In genomic region chr11:61332266-61332822, GRCh38 we compare ENCODE assay signal across 8 cellular contexts. TPM values are rescaled to one million over a fixed set of nuclear protein-coding genes. Genes with fewer than 3 reads are reported as not detected.
DNase-seq lines count a peak whose midpoint lies in the region; ATAC-seq and TF ChIP-seq lines count a peak whose summit lies in the region.

No MANE protein-coding gene starts in this region.

- no peaks in the 10 kb centered on the region for H3K9me3 ChIP-seq in HUES48 (ENCODE audit: control insufficient read depth, insufficient read depth, low read length)
- H3K9me3 ChIP-seq in adrenal gland (replicated peaks in 1 of 3): no peaks in the 10 kb centered on the region
- H3K9me3 ChIP-seq in iPS-18a (ENCODE audit: control insufficient read depth, low read depth, low read length): no peaks in the 10 kb centered on the region
- no peaks in the 10 kb centered on the region for H3K9me3 ChIP-seq in spleen

- peak overlapping the region; percentile 95 for H3K9ac ChIP-seq in HUES48 (ENCODE audit: low read depth, low read length)
- H3K9ac ChIP-seq in iPS-18a (ENCODE audit: low read length): peak overlapping the region; percentile 94

- peak overlapping the region; percentile 99 for H3K4me3 ChIP-seq in GM06990 (replicated peaks; ENCODE audit: low read depth, low read length)
- peak overlapping the region; percentile 88 for H3K4me3 ChIP-seq in HUES48 (ENCODE audit: low read depth, low read length)
- peak overlapping the region; percentile 43 to 99 (median 80) for H3K4me3 ChIP-seq in adrenal gland
- peak overlapping the region; percentile 79 for H3K4me3 ChIP-seq in iPS-18a (ENCODE audit: low read length)
- H3K4me3 ChIP-seq in spleen: peak overlapping the region; percentile 82 to 99 (median 90)

- H3K27me3 ChIP-seq in GM06990 (replicated peaks; ENCODE audit: control insufficient read depth, insufficient read depth, low read length): no peaks in the 10 kb centered on the region
- H3K27me3 ChIP-seq in HUES48 (ENCODE audit: control insufficient read depth, insufficient read depth, low read length): no peaks in the 10 kb centered on the region
- no peaks in the 10 kb centered on the region for H3K27me3 ChIP-seq in adrenal gland
- H3K27me3 ChIP-seq in iPS-18a (ENCODE audit: control insufficient read depth, insufficient read depth, low read length): no peaks in the 10 kb centered on the region
- H3K27me3 ChIP-seq in spleen (replicated peaks in 1 of 7): no peaks in the 10 kb centered on the region

- H3K27ac ChIP-seq in HUES48 (ENCODE audit: low read depth, low read length): peak overlapping the region; percentile 91
- H3K27ac ChIP-seq in adrenal gland: peak overlapping the region; percentile 82 to 98 (median 92)
- peak overlapping the region; percentile 13 for H3K27ac ChIP-seq in iPS-18a (ENCODE audit: low read length)
- peak overlapping the region; percentile 82 to 96 (median 92) for H3K27ac ChIP-seq in spleen

- TF ChIP-seq POLR2A in adrenal gland (IDR thresholded peaks at IDR 0.05) (no peak), spleen (IDR thresholded peaks at IDR 0.05) (no peak)

- TF ChIP-seq CTCF in GM06990 (IDR thresholded peaks at IDR 0.05; ENCODE audit: insufficient read depth, low read length, poor library complexity, severe bottlenecking) (no peak), adrenal gland (IDR thresholded peaks at IDR 0.05) (no peak), spleen (IDR thresholded peaks at IDR 0.05 in 8 of 11, conservative IDR thresholded peaks at IDR 0.05 in 3 of 11) (no peak)

- 0 to 2% (median 0%) methylated on average over 7 to 27 of the region's 27 CpGs for WGBS in adrenal gland, 4 donors
- WGBS in spleen, 5 donors: 0 to 2% (median 1%) methylated on average over 19 to 27 of the region's 27 CpGs

- peaks cover 26% of the 10 kb centered on the region for H3K4me1 ChIP-seq in HUES48 (ENCODE audit: control insufficient read depth, insufficient read depth, low read length)
- H3K4me1 ChIP-seq in adrenal gland (replicated peaks in 1 of 2): peaks cover 64 to 82% of the 10 kb centered on the region in 2 donors
- H3K4me1 ChIP-seq in iPS-18a (ENCODE audit: control insufficient read depth, low read depth, low read length): peaks cover 12% of the 10 kb centered on the region
- H3K4me1 ChIP-seq in spleen: peaks cover 36 to 92% (median 59%) of the 10 kb centered on the region in 6 donors

- ATAC-seq in GM19395 (IDR thresholded peaks at IDR 0.05; ENCODE audit: unreplicated experiment): no peak
- ATAC-seq in HG02981 (IDR thresholded peaks at IDR 0.05; ENCODE audit: unreplicated experiment): no peak
- no peak for ATAC-seq in GM19035 (IDR thresholded peaks at IDR 0.05; ENCODE audit: unreplicated experiment)

- intact Hi-C loops in adrenal gland (cut with DNase I) (no loop called here), spleen (cut with DNase I; ENCODE audit: low total_unique reads) (loop anchor here (10.0 kb wide), 1 partner anchor 92 kb away; the partner anchor contains the start of gene CPSF7)

- H3K36me3 ChIP-seq in GM06990 (ENCODE audit: control insufficient read depth, insufficient read depth, low read length): peaks cover 13% of the 10 kb centered on the region
- H3K36me3 ChIP-seq in HUES48 (ENCODE audit: control insufficient read depth, insufficient read depth, low read length): peaks cover 36% of the 10 kb centered on the region
- H3K36me3 ChIP-seq in adrenal gland (replicated peaks in 1 of 2): peaks cover 0 to 25% of the 10 kb centered on the region in 2 donors
- H3K36me3 ChIP-seq in iPS-18a (ENCODE audit: control insufficient read depth, low read depth, low read length): peaks cover 28% of the 10 kb centered on the region
- H3K36me3 ChIP-seq in spleen: peaks cover 0 to 38% (median 18%) of the 10 kb centered on the region in 6 donors

- DNase-seq in GM06990 (ENCODE audit: extremely low read depth, insufficient read length) (no peak), adrenal gland (peak in 2 of 7 donors; percentile 21 to 43), spleen (no peak)

RNA-seq across cellular contexts. Expression of gene DDB1, which starts 0.6 kb away (rescaled TPM):
- total RNA-seq in adrenal gland (100 to 1,000 TPM; 405 to 885 (median 674) TPM), spleen (100 to 1,000 TPM; 118 to 157 (median 151) TPM)
- polyA plus RNA-seq in adrenal gland (100 to 1,000 TPM; 165 to 374 (median 308) TPM), spleen (10 to 100 TPM; 68.7 to 94.7 (median 83.4) TPM)

RNA-seq across cellular contexts. Expression of gene TKFC, which starts 0.7 kb away (rescaled TPM):
- total RNA-seq in adrenal gland (100 to 1,000 TPM; 144 to 603 (median 273) TPM), spleen (10 to 100 TPM; 33.1 to 61.5 (median 36.4) TPM)
- polyA plus RNA-seq in adrenal gland (100 to 1,000 TPM; 135 to 294 (median 198) TPM), spleen (10 to 100 TPM; 30.6 to 45.3 (median 31.3) TPM)

RNA-seq across cellular contexts. Expression of gene CYB561A3, which starts 29.3 kb away (rescaled TPM):
- total RNA-seq in adrenal gland (1,000 to 10,000 TPM in 3 of 8 donors, 100 to 1,000 TPM in 5; 137 to 1,306 (median 828) TPM), spleen (100 to 1,000 TPM in 4 of 7 donors, 10 to 100 TPM in 3; 82.5 to 138 (median 126) TPM)
- polyA plus RNA-seq in adrenal gland (100 to 1,000 TPM; 108 to 299 (median 284) TPM), spleen (10 to 100 TPM; 62.1 to 79.6 (median 64.6) TPM)

RNA-seq across cellular contexts. Expression of gene TMEM138, which starts 29.8 kb away (rescaled TPM):
- 100 to 1,000 TPM in 5 of 8 donors, 10 to 100 TPM in 3; 79.4 to 183 (median 134) TPM for total RNA-seq in adrenal gland
- polyA plus RNA-seq in adrenal gland: 100 to 1,000 TPM; 244 to 276 (median 259) TPM
- 10 to 100 TPM; 26.8 to 52.4 (median 39.0) TPM for total RNA-seq in spleen
- polyA plus RNA-seq in spleen: 10 to 100 TPM; 42.3 to 53.9 (median 49.2) TPM

RNA-seq across cellular contexts. Expression of gene VWCE, which starts 37.2 kb away (rescaled TPM):
- total RNA-seq in adrenal gland (1 to 10 TPM in 7 of 8 donors, under 1 TPM in 1; 0.69 to 4.4 (median 2.5) TPM), spleen (1 to 10 TPM in 4 of 7 donors, under 1 TPM in 3; 0.23 to 3.2 (median 1.2) TPM)
- polyA plus RNA-seq in adrenal gland (1 to 10 TPM in 2 of 3 donors, under 1 TPM in 1; 0.55 to 5.8 (median 3.8) TPM), spleen (1 to 10 TPM in 2 of 3 donors, under 1 TPM in 1; 0.80 to 1.6 (median 1.2) TPM)

Comparison
In these comparisons a context has a peak if more than half of its experiments do, and no peak if none do; other contexts are left out.
1. H3K27ac ChIP-seq: peak in every context shown above with its lines; median percentile 92 in adrenal gland; 92 in spleen; 91 in HUES48; 13 in iPS-18a.